ENCODE assay signal across 24 cellular contexts in the genomic region with DNA sequence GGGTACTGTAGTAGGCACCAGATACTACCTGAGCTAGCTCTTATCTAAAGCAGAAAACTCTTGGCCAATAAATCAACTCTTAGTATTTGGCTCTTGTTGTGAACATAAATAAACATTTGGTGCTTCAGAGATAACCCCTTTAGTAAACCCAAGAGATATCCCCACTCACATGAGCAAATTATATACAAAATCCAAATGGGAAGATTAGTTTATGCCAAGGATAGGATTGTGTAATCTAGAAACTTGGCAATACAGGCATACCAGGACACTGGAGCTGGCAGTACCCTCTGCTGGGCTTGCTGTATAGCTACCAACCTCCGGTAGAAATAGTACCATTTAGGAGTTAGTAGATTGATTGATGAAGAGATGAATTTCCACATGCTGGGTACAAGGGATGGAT.
"Had no signal": no experiment of that assay in that cellular context is flagged by ENCODE, and none has a peak within 500 bp of the region (broad histone marks: within the 10 kb centered on the region; RNA-seq: fewer than 3 reads in every experiment).

No MANE protein-coding gene starts in this region.

- ATAC-seq: activated T-cell treated with anti-CD3 and anti-CD28 coated beads, Interleukin-2, amount 50 U/mL, for 4 hours; K562; Panc1; Right ventricle myocardium inferior had no signal

- H3K4me3 Mint-ChIP-seq: activated CD4-positive, alpha-beta memory T cell treated with anti-CD3 and anti-CD28 coated beads for 36 hours; activated CD4-positive, alpha-beta T cell treated with anti-CD3 and anti-CD28 coated beads, Interleukin-2, amount 10 ng/mL, durations not matched to agents 7 days and 5 days; activated naive CD4-positive, alpha-beta T cell treated with anti-CD3 and anti-CD28 coated beads for 36 hours; activated naive CD8-positive, alpha-beta T cell; activated T-cell treated with anti-CD3 and anti-CD28 coated beads, Interleukin-2, amount 50 U/mL, for 4 hours had no signal

- H3K27ac ChIP-seq: SK-N-MC, VCaP had no signal

- H3K4me3 ChIP-seq: K562, SK-N-MC had no signal

- H3K36me3 Mint-ChIP-seq: activated CD4-positive, alpha-beta memory T cell treated with anti-CD3 and anti-CD28 coated beads for 36 hours had no signal

- H3K27ac Mint-ChIP-seq: activated CD4-positive, alpha-beta memory T cell treated with anti-CD3 and anti-CD28 coated beads for 36 hours; activated CD4-positive, alpha-beta T cell treated with anti-CD3 and anti-CD28 coated beads, Interleukin-2, amount 10 ng/mL, durations not matched to agents 7 days and 5 days; activated naive CD4-positive, alpha-beta T cell treated with anti-CD3 and anti-CD28 coated beads for 36 hours; activated naive CD8-positive, alpha-beta T cell had no signal

- H3K9me3 Mint-ChIP-seq: activated CD4-positive, alpha-beta memory T cell treated with anti-CD3 and anti-CD28 coated beads for 36 hours; activated naive CD4-positive, alpha-beta T cell treated with anti-CD3 and anti-CD28 coated beads for 36 hours; activated T-cell treated with anti-CD3 and anti-CD28 coated beads, Interleukin-2, amount 50 U/mL, for 4 hours had no signal

- DNase-seq: activated CD4-positive, alpha-beta memory T cell treated with anti-CD3 and anti-CD28 coated beads for 36 hours; activated CD4-positive, alpha-beta T cell treated with anti-CD3 and anti-CD28 coated beads, Interleukin-2, amount 10 ng/mL, durations not matched to agents 7 days and 5 days; activated CD4-positive, CD25-positive, alpha-beta regulatory T cell; activated gamma-delta T cell; activated naive CD4-positive, alpha-beta T cell treated with anti-CD3 and anti-CD28 coated beads for 36 hours; activated T-cell treated with anti-CD3 and anti-CD28 coated beads, Interleukin-2, amount 50 U/mL, for 4 hours; anterior cingulate cortex; central memory CD4-positive, alpha-beta T cell; Karpas-422; NCI-H1048; NCI-H1417; NCI-H1930; NCI-H2171; NCI-H2227 treated with DMSO at 0.1 percent for 48 hours; NCI-H526 treated with DMSO at 0.1 percent for 48 hours; NCI-H82; RPMI8226; T-helper 1 cell had no signal

- H3K27me3 Mint-ChIP-seq: activated CD4-positive, alpha-beta memory T cell treated with anti-CD3 and anti-CD28 coated beads for 36 hours; activated naive CD8-positive, alpha-beta T cell had no signal
